18 cellular contexts compared by ENCODE assay signal in the genomic region with DNA sequence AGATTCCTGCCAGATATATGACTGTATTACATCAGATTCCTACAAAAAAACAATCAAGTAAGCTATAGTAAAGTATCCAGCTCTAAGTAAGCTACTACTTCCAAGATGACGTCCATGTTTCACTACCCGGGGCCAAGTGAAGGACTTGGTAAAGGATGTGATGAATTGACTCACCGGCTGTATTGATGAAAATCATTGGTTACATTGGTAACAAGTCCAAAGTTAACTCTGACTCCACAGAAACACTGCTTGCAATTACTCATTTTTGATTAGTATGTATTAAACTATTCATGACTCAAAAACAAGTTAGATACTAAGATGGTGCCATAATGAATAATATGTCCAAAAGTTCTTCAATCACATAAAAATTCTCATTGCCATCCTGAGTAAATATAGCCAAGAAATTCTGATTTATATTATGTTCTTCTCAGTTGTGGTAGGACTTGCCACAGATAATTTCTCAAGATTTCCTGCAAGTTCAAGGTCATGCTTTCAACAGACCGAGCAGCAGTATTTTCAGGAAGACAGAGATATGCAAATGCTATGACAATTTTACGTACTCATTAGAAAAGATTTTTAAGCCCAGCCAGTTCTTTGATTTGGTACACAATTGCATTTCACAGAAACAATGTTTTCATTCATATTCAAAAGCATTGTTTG.
"Had no signal": no experiment of that assay in that cellular context is flagged by ENCODE, and none has a peak within 500 bp of the region (broad histone marks: within the 10 kb centered on the region; RNA-seq: fewer than 3 reads in every experiment).

No MANE protein-coding gene starts in this region.

- H3K27me3 ChIP-seq: neutrophil, right lobe of liver, tibial nerve had no signal

- DNase-seq: activated CD4-positive, alpha-beta T cell treated with anti-CD3 and anti-CD28 coated beads, Interleukin-2, amount 10 ng/mL, durations not matched to agents 7 days and 5 days; activated CD8-positive, alpha-beta memory T cell treated with anti-CD3 and anti-CD28 coated beads, Interleukin-2, amount 50 U/mL, for 4 hours; activated effector memory CD4-positive, alpha-beta T cell treated with anti-CD3 and anti-CD28 coated beads, Interleukin-2, amount 50 U/mL, for 16 hours; activated naive CD4-positive, alpha-beta T cell treated with anti-CD3 and anti-CD28 coated beads, Interleukin-2, amount 50 U/mL, for 16 hours; activated T-cell treated with anti-CD3 and anti-CD28 coated beads, Interleukin-2, amount 50 U/mL, for 72 hours; effector CD8-positive, alpha-beta T cell; left ventricle myocardium superior; naive thymus-derived CD8-positive, alpha-beta T cell; right lobe of liver; small intestine; stimulated activated CD4-positive, alpha-beta T cell treated with anti-CD3 and anti-CD28 coated beads, Interleukin-15, amount 100 ng/mL, for 24 hours; stimulated activated CD4-positive, alpha-beta T cell treated with anti-CD3 and anti-CD28 coated beads, Interleukin-2, amount 100 ng/mL, for 48 hours; T-helper 1 cell; T1000 had no signal

- H3K36me3 ChIP-seq: neutrophil, right lobe of liver, tibial nerve had no signal

- H3K27ac ChIP-seq: neutrophil, right lobe of liver, tibial nerve had no signal

- ATAC-seq: activated CD4-positive, CD25-positive, alpha-beta regulatory T cell treated with anti-CD3 and anti-CD28 coated beads, Interleukin-2, amount 50 U/mL, for 24 hours; activated T-cell treated with anti-CD3 and anti-CD28 coated beads, Interleukin-2, amount 50 U/mL, for 72 hours; left ventricle myocardium superior; naive thymus-derived CD8-positive, alpha-beta T cell; right lobe of liver had no signal

- H3K4me1 ChIP-seq: right lobe of liver, tibial nerve had no signal

- H3K9me3 ChIP-seq: neutrophil, right lobe of liver, tibial nerve had no signal

- H3K4me3 ChIP-seq: right lobe of liver, tibial nerve had no signal

- FAIRE-seq: small intestine, urothelium cell line had no signal
